Comparison of ENCODE assay signal across 9 cellular contexts in genomic region chr16:54193656-54194007, GRCh38.
DNase-seq lines count a peak whose midpoint lies in the region; TF ChIP-seq lines count a peak whose summit lies in the region.
"Had no signal": no experiment of that assay in that cellular context is flagged by ENCODE, and none has a peak within 500 bp of the region (broad histone marks: within the 10 kb centered on the region; RNA-seq: fewer than 3 reads in every experiment).

No MANE protein-coding gene starts in this region.

- peak in 4 of 6 experiments; percentile 47 to 51 (median 50) for TF ChIP-seq CTCF in Peyer's patch (IDR thresholded peaks at IDR 0.05)
- TF ChIP-seq CTCF in cardiac fibroblast (IDR thresholded peaks at IDR 0.05; ENCODE audit: low read depth, low read length) = peak; percentile 97

- no peak overlapping the region for H3K27ac ChIP-seq in Peyer's patch
- H3K27ac ChIP-seq: BLaER1 had no signal

- H3K36me3 ChIP-seq in H7 (replicated peaks; ENCODE audit: control insufficient read depth, insufficient read depth, low read length) = no peaks in the 10 kb centered on the region
- no peaks in the 10 kb centered on the region for H3K36me3 ChIP-seq in Peyer's patch
- H3K36me3 ChIP-seq: BLaER1 had no signal

- DNase-seq in NCI-H2081 (lab: John Stamatoyannopoulos, UW) (peak; percentile 55 to 63), NCI-H2081 treated with DMSO at 0.1 percent for 48 hours (lab: John Stamatoyannopoulos, UW) (no peak), H7 (peak; percentile 91), KG1 (lab: John Stamatoyannopoulos, UW) (peak; percentile 5), Peyer's patch (peak in 2 of 3 donors; percentile 58), cardiac fibroblast (ENCODE audit: low read depth in 2 of 2) (peak; percentile 80 to 81), inferior parietal cortex (ENCODE audit: extremely low spot score) (peak; percentile 36)
- DNase-seq in stimulated activated CD4-positive, alpha-beta T cell treated with anti-CD3 and anti-CD28 coated beads, Interleukin-15, amount 100 ng/mL, for 24 hours = peak; percentile 54

- H3K4me3 ChIP-seq in H7 (ENCODE audit: insufficient read depth, low read depth, low read length) (peak overlapping the region; percentile 54), Peyer's patch (no peak overlapping the region), cardiac fibroblast (replicated peaks in 1 of 2; ENCODE audit: low read depth in 2 of 2, low read length in 2 of 2) (no peak overlapping the region)
- H3K4me3 ChIP-seq: BLaER1 had no signal

- no peak for TF ChIP-seq POLR2A in Peyer's patch (IDR thresholded peaks at IDR 0.05)

- H3K4me1 ChIP-seq in Peyer's patch = no peaks in the 10 kb centered on the region
- H3K4me1 ChIP-seq: BLaER1 had no signal

- H3K27me3 ChIP-seq in H7 (ENCODE audit: control insufficient read depth, insufficient read depth, low read length) (no peaks in the 10 kb centered on the region; the same call in 1 of the 2 replicates), Peyer's patch (no peaks in the 10 kb centered on the region)
- H3K27me3 ChIP-seq: BLaER1 had no signal

- no peaks in the 10 kb centered on the region for H3K9me3 ChIP-seq in Peyer's patch
